10 cellular contexts compared by ENCODE assay signal in the genomic region with DNA sequence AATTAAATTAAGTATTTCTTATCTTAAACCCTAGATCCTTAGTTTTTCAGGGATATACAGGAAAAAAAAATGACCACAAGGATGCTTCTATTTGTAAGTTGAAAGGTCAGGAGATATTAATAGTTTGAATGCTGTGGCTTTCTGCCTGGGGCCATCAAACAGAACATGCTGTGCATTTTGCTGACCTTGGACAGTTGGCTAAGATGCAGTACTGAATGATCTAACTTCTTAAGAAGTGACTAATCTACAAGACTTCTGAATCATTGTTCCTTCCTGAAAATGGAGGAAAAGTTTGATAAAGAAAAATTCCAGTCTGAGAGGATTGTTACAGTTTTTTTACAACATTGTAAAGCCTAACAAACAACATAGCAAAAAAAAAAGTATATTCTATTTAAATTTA.
DNase-seq lines count a peak whose midpoint lies in the region; ATAC-seq, FAIRE-seq and TF ChIP-seq lines count a peak whose summit lies in the region.
"Had no signal": no experiment of that assay in that cellular context is flagged by ENCODE, and none has a peak within 500 bp of the region (broad histone marks: within the 10 kb centered on the region; RNA-seq: fewer than 3 reads in every experiment).

No MANE protein-coding gene starts in this region.

- H3K4me1 ChIP-seq in A549, result peaks cover 82% of the 10 kb centered on the region
- H3K4me1 ChIP-seq in MM.1S (ENCODE audit: low read length), result peaks cover 9% of the 10 kb centered on the region; the same call in 1 of the 2 replicates
- peaks cover 15 to 35% of the 10 kb centered on the region in 2 donors for H3K4me1 ChIP-seq in left lung

- TF ChIP-seq POLR2A in A549 (IDR thresholded peaks at IDR 0.05; ENCODE audit: low read length), result no peak

- CTCF ChIA-PET in A549 (lab: Yijun Ruan, JAX), result no interaction called here
- CTCF ChIA-PET in activated CD4-positive, alpha-beta T cell treated with anti-CD3 and anti-CD28 coated beads for 36 hours (lab: Charles Lee), result no interaction called here

- DNase-seq in A549 (ENCODE audit: low read depth in 1 of 2, low spot score in 1 of 2), result peak; percentile 70 to 94
- peak; percentile 69 for DNase-seq in MM.1S
- DNase-seq in coronary artery (ENCODE audit: low spot score), result no peak
- no peak for DNase-seq in left lung
- no peak for DNase-seq in mesothelial cell of epicardium (ENCODE audit: low spot score in 2 of 2, unreplicated experiment in 2 of 2)
- DNase-seq in germinal center (ENCODE audit: low spot score), result no peak
- no peak for DNase-seq in activated CD4-positive, alpha-beta T cell treated with anti-CD3 and anti-CD28 coated beads for 36 hours
- DNase-seq: activated CD8-positive, alpha-beta memory T cell treated with anti-CD3 and anti-CD28 coated beads, Interleukin-2, amount 50 U/mL, for 48 hours; CD4-positive, CD25-positive, alpha-beta regulatory T cell had no signal

- peak; percentile 66 to 78; a peak in 2 of 5 replicates for TF ChIP-seq EP300 in A549 (IDR thresholded peaks at IDR 0.05)

- peak overlapping the region; percentile 66 for H3K4me2 ChIP-seq in A549
- H3K4me2 ChIP-seq in MM.1S (ENCODE audit: low read depth, low read length), result no peak overlapping the region

- TF ChIP-seq RAD21 in A549 (conservative IDR thresholded peaks at IDR 0.05 in 1 of 2, IDR thresholded peaks at IDR 0.05 in 1 of 2), result peak in 1 of 2 experiments; percentile 43; a peak in 2 of 5 replicates

- H3F3A ChIP-seq in MM.1S (ENCODE audit: insufficient read depth, low read length), result no peaks in the 10 kb centered on the region

- H3K4me1 Mint-ChIP-seq in mesothelial cell of epicardium, result peaks cover 51% of the 10 kb centered on the region
- H3K4me1 Mint-ChIP-seq in activated CD4-positive, alpha-beta T cell treated with anti-CD3 and anti-CD28 coated beads for 36 hours, result no peaks in the 10 kb centered on the region

- H3K36me3 ChIP-seq in MM.1S (replicated peaks; ENCODE audit: insufficient read depth, low read length) (no peaks in the 10 kb centered on the region), left lung (no peaks in the 10 kb centered on the region)

- no peak for TF ChIP-seq CTCF in A549 (IDR thresholded peaks at IDR 0.05)
- no peak for TF ChIP-seq CTCF in MM.1S (IDR thresholded peaks at IDR 0.05; ENCODE audit: low read length)
- TF ChIP-seq CTCF in coronary artery (IDR thresholded peaks at IDR 0.05), result no peak
- no peak for TF ChIP-seq CTCF in left lung (IDR thresholded peaks at IDR 0.05)
- no peak for TF ChIP-seq CTCF in mesothelial cell of epicardium (IDR thresholded peaks at IDR 0.05; ENCODE audit: unreplicated experiment)

- H3K79me2 ChIP-seq in MM.1S (ENCODE audit: low read length), result no peaks in the 10 kb centered on the region

- no peaks in the 10 kb centered on the region for H3K9me2 ChIP-seq in MM.1S (replicated peaks; ENCODE audit: insufficient read depth, low read length)

- no peaks in the 10 kb centered on the region for H4K20me1 ChIP-seq in MM.1S (ENCODE audit: insufficient read depth, low read length)

- ATAC-seq in A549 (peak in 1 of 2 experiments; percentile 14; a peak in 1 of 6 replicates), left lung (peak; percentile 35), HG03460 (IDR thresholded peaks at IDR 0.05; ENCODE audit: unreplicated experiment) (no peak)
- no peak for ATAC-seq in activated CD4-positive, alpha-beta T cell treated with anti-CD3 and anti-CD28 coated beads for 36 hours

- H2AFZ ChIP-seq in MM.1S (ENCODE audit: low read length), result no peak overlapping the region

- no peak overlapping the region for H3K4me3 Mint-ChIP-seq in mesothelial cell of epicardium
- no peak overlapping the region for H3K4me3 Mint-ChIP-seq in activated CD4-positive, alpha-beta T cell treated with anti-CD3 and anti-CD28 coated beads for 36 hours
- H3K4me3 Mint-ChIP-seq: CD4-positive, CD25-positive, alpha-beta regulatory T cell had no signal

- H3K9me3 ChIP-seq in A549, result 0 out of 3 replicates have a peak, but pooled peaks cover 2% of the 10 kb centered on the region
- no peaks in the 10 kb centered on the region for H3K9me3 ChIP-seq in MM.1S (replicated peaks; ENCODE audit: insufficient read depth, low read length)
- H3K9me3 ChIP-seq in left lung, result no peaks in the 10 kb centered on the region

- H3K9ac ChIP-seq in MM.1S (ENCODE audit: low read length), result no peak overlapping the region

- H3K36me3 Mint-ChIP-seq in mesothelial cell of epicardium, result no peaks in the 10 kb centered on the region
- H3K36me3 Mint-ChIP-seq in activated CD4-positive, alpha-beta T cell treated with anti-CD3 and anti-CD28 coated beads for 36 hours (ENCODE audit: low read depth), result no peaks in the 10 kb centered on the region
- H3K36me3 Mint-ChIP-seq: CD4-positive, CD25-positive, alpha-beta regulatory T cell had no signal

- H3K27ac ChIP-seq in A549 (peak overlapping the region; percentile 93 to 98), MM.1S (ENCODE audit: low read length) (no peak overlapping the region), coronary artery (peak overlapping the region; percentile 56 to 83), left lung (peak overlapping the region; percentile 23 to 61)

- peak; percentile 56 for FAIRE-seq in A549 (lab: Jason Lieb, UNC)

- intact Hi-C loops in left lung (cut with DNase I), result loop anchor here in 1 of 2 donors (10.0 kb wide), 1 partner anchor 283 kb away; no protein-coding TSS in a partner anchor
- intact Hi-C loops in activated CD4-positive, alpha-beta T cell treated with anti-CD3 and anti-CD28 coated beads for 36 hours (cut with DNase I, micrococcal nuclease), result loop anchor here in 1 of 2 experiments (5.0 to 10.0 kb wide), 3 partner anchors 291 to 1073 kb away; no protein-coding TSS in a partner anchor

- H3K27me3 ChIP-seq in MM.1S (replicated peaks; ENCODE audit: insufficient read depth, low read length), result no peaks in the 10 kb centered on the region
- no peaks in the 10 kb centered on the region for H3K27me3 ChIP-seq in left lung

- POLR2A ChIA-PET in A549 (lab: Yijun Ruan, JAX), result no interaction called here
- POLR2A ChIA-PET in activated CD4-positive, alpha-beta T cell treated with anti-CD3 and anti-CD28 coated beads for 36 hours (lab: Charles Lee), result no interaction called here

- H3K4me3 ChIP-seq in A549 (no peak overlapping the region), MM.1S (ENCODE audit: low read length) (no peak overlapping the region), coronary artery (no peak overlapping the region), left lung (no peak overlapping the region)

- H3K9me3 Mint-ChIP-seq in mesothelial cell of epicardium, result peaks cover 5% of the 10 kb centered on the region
- H3K9me3 Mint-ChIP-seq in activated CD4-positive, alpha-beta T cell treated with anti-CD3 and anti-CD28 coated beads for 36 hours (ENCODE audit: low read depth), result no peaks in the 10 kb centered on the region
- H3K9me3 Mint-ChIP-seq: CD4-positive, CD25-positive, alpha-beta regulatory T cell had no signal

- no peaks in the 10 kb centered on the region for H3K27me3 Mint-ChIP-seq in mesothelial cell of epicardium (ENCODE audit: low read depth)
- H3K27me3 Mint-ChIP-seq in activated CD4-positive, alpha-beta T cell treated with anti-CD3 and anti-CD28 coated beads for 36 hours, result no peaks in the 10 kb centered on the region

- no peak overlapping the region for H3K27ac Mint-ChIP-seq in mesothelial cell of epicardium
- H3K27ac Mint-ChIP-seq in activated CD4-positive, alpha-beta T cell treated with anti-CD3 and anti-CD28 coated beads for 36 hours, result no peak overlapping the region
- H3K27ac Mint-ChIP-seq: CD4-positive, CD25-positive, alpha-beta regulatory T cell had no signal

TF ChIP-seq in A549, 52 proteins besides CTCF, POLR2A, EP300 and RAD21 (continues in another document):
- TF ChIP-seq KDM5A (IDR thresholded peaks at IDR 0.05), result no peak
- TF ChIP-seq TFCP2L1 (CRISPR knock-in tag; IDR thresholded peaks at IDR 0.05), result no peak
- no peak for TF ChIP-seq KDM1A (IDR thresholded peaks at IDR 0.05; ENCODE audit: low read depth)
- TF ChIP-seq RNF2 (IDR thresholded peaks at IDR 0.05; ENCODE audit: borderline replicate concordance, low read depth), result no peak
- no peak for TF ChIP-seq CHD4 (IDR thresholded peaks at IDR 0.05; ENCODE audit: borderline replicate concordance)
- TF ChIP-seq RCOR1 (IDR thresholded peaks at IDR 0.05; ENCODE audit: low read depth, low read length), result no peak
- 0 out of 2 replicates have a peak, but pooled peaks have one; percentile 54 for TF ChIP-seq FOSL2 (IDR thresholded peaks at IDR 0.05)
- TF ChIP-seq FOSL2 (CRISPR knock-in tag; IDR thresholded peaks at IDR 0.05), result peak; percentile 91
- no peak for TF ChIP-seq EHMT2 (IDR thresholded peaks at IDR 0.05; ENCODE audit: low read depth)
- no peak for TF ChIP-seq MAZ (IDR thresholded peaks at IDR 0.05; ENCODE audit: borderline replicate concordance, low read depth, low read length)
- TF ChIP-seq, protein P1, sequence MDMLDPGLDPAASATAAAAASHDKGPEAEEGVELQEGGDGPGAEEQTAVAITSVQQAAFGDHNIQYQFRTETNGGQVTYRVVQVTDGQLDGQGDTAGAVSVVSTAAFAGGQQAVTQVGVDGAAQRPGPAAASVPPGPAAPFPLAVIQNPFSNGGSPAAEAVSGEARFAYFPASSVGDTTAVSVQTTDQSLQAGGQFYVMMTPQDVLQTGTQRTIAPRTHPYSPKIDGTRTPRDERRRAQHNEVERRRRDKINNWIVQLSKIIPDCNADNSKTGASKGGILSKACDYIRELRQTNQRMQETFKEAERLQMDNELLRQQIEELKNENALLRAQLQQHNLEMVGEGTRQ (IDR thresholded peaks at IDR 0.05), result no peak
- peak; percentile 18; the same call in 1 of the 2 replicates for TF ChIP-seq HOXB13 (CRISPR knock-in tag; IDR thresholded peaks at IDR 0.05; ENCODE audit: low read depth)
- no peak for TF ChIP-seq HEYL (CRISPR knock-in tag; IDR thresholded peaks at IDR 0.05)
- TF ChIP-seq JUNB (IDR thresholded peaks at IDR 0.05), result peak; percentile 85
- TF ChIP-seq RARB (CRISPR knock-in tag; IDR thresholded peaks at IDR 0.05), result no peak
- TF ChIP-seq FOSB (CRISPR knock-in tag; IDR thresholded peaks at IDR 0.05), result no peak
- no peak for TF ChIP-seq ZC3H11A (IDR thresholded peaks at IDR 0.05)
- no peak for TF ChIP-seq POLR2AphosphoS2 (conservative IDR thresholded peaks at IDR 0.05; ENCODE audit: low read length)
- peak; percentile 37 to 68; a peak in 3 of 5 replicates for TF ChIP-seq JUN (IDR thresholded peaks at IDR 0.05)
- no peak for TF ChIP-seq CBX2 (IDR thresholded peaks at IDR 0.05; ENCODE audit: borderline replicate concordance, low read depth)
- no peak for TF ChIP-seq MYC (IDR thresholded peaks at IDR 0.05; ENCODE audit: borderline replicate concordance, low read length)
- no peak for TF ChIP-seq CHD2 (IDR thresholded peaks at IDR 0.05; ENCODE audit: low read length, partially characterized antibody)
- TF ChIP-seq CBX8 (IDR thresholded peaks at IDR 0.05), result no peak

Comparison
In these comparisons a context has a peak if more than half of its experiments do, and no peak if none do; other contexts are left out.
1. DNase-seq: peak in A549 (2 of 2) and MM.1S (single experiment); none in coronary artery (single experiment), left lung (0 of 2), mesothelial cell of epicardium (0 of 2), germinal center (single experiment) and activated CD4-positive, alpha-beta T cell treated with anti-CD3 and anti-CD28 coated beads for 36 hours (single experiment).